In the genomic region with DNA sequence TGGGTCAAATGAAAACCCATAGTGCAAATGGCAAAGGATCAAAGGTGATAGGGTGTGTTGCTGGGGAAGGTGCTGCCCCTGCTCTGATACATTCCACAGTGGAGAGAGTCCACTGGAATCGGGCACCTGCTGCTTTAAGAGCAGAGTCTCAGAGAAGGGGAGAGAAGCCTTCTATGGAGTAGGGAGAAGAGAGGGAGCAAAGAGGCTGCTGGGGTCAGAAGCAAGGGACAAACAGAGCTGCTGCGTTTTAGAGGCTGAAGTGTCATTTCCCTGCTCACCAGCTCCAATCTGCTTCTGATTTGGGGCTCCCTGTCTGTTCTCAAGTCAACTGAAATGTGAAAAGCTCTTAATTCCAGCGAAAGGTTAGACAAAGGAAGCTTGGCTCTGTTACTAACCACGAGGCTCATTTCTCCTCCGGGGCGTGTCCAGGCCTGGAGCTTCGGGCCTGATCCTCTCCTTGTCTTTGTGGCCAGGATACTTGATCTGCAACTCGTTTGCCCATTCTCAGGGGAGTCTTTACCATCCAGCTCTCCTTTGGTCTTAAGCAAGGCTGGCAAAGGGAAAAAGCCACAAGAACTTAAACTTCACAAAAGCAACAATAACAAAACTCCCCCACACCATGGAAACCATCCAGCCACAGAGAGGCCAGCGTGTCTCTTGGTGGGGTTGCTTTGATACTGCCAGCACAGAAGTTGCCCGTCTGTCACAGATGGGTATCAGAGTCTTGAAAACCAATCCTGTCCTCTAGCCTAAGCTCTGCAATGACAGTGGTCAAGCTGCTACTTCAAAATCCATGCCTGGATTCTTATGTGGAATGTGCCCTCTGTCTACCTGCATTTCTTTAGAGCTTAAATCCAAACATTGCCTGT, we compare ENCODE assay signal across 11 cellular contexts.
DNase-seq lines count a peak whose midpoint lies in the region; FAIRE-seq and TF ChIP-seq lines count a peak whose summit lies in the region.
"Had no signal": no experiment of that assay in that cellular context is flagged by ENCODE, and none has a peak within 500 bp of the region (broad histone marks: within the 10 kb centered on the region; RNA-seq: fewer than 3 reads in every experiment).

No MANE protein-coding gene starts in this region.

- H3K9me3 ChIP-seq in ascending aorta (no peaks in the 10 kb centered on the region), hepatocyte (ENCODE audit: low read depth) (no peaks in the 10 kb centered on the region), small intestine (ENCODE audit: control insufficient read depth, low read depth) (no peaks in the 10 kb centered on the region)

- no peaks in the 10 kb centered on the region for H4K20me1 ChIP-seq in hepatocyte (ENCODE audit: insufficient read depth, poor library complexity, severe bottlenecking)

- H3K9me2 ChIP-seq in hepatocyte (replicated peaks; ENCODE audit: insufficient read depth) = no peaks in the 10 kb centered on the region

- peak overlapping the region; percentile 38 for H2AFZ ChIP-seq in hepatocyte

- no peak overlapping the region for H3K4me3 ChIP-seq in ascending aorta
- H3K4me3 ChIP-seq in hepatocyte = no peak overlapping the region
- no peak overlapping the region for H3K4me3 ChIP-seq in small intestine (ENCODE audit: low read depth in 1 of 2, low read length in 2 of 2)

- H3K79me2 ChIP-seq in hepatocyte = no peaks in the 10 kb centered on the region

- H3K36me3 ChIP-seq in ascending aorta = no peaks in the 10 kb centered on the region
- H3K36me3 ChIP-seq in hepatocyte (replicated peaks; ENCODE audit: insufficient read depth, low read depth) = no peaks in the 10 kb centered on the region
- H3K36me3 ChIP-seq in small intestine (ENCODE audit: control insufficient read depth in 2 of 2, insufficient read depth in 2 of 2, low read length in 2 of 2) = no peaks in the 10 kb centered on the region

- peak overlapping the region; percentile 22 for H3K4me2 ChIP-seq in hepatocyte

- FAIRE-seq in small intestine (lab: Jason Lieb, UNC) = no peak
- FAIRE-seq: RCC 7860 had no signal

- H3K27me3 ChIP-seq in ascending aorta (no peaks in the 10 kb centered on the region), hepatocyte (no peaks in the 10 kb centered on the region), small intestine (ENCODE audit: control insufficient read depth in 2 of 2, insufficient read depth in 2 of 2, low read length in 2 of 2) (no peaks in the 10 kb centered on the region)

- H3K4me1 ChIP-seq in ascending aorta (peaks cover 5 to 37% of the 10 kb centered on the region in 2 donors), hepatocyte (ENCODE audit: insufficient read depth) (peaks cover 22% of the 10 kb centered on the region), small intestine (ENCODE audit: control insufficient read depth in 2 of 2, insufficient read depth in 1 of 2, low read depth in 1 of 2, low read length in 1 of 2) (peaks cover 4 to 6% of the 10 kb centered on the region in 2 donors)

- no peak for TF ChIP-seq CTCF in ascending aorta (IDR thresholded peaks at IDR 0.05)
- no peak for TF ChIP-seq CTCF in hepatocyte (IDR thresholded peaks at IDR 0.05; ENCODE audit: poor library complexity)

- intact Hi-C loops in ascending aorta (cut with DNase I) = no loop called here

- 50% methylated on average over 10 of the region's 10 CpGs for WGBS in hepatocyte (ENCODE audit: low lambda C conversion rate, missing lambda C conversion rate)
- 35 to 61% (median 47%) methylated on average over 10 of the region's 10 CpGs for WGBS in small intestine, 3 donors

- H3K27ac ChIP-seq in ascending aorta (peak overlapping the region; percentile 65 to 73), hepatocyte (peak overlapping the region; percentile 69), small intestine (ENCODE audit: low read depth in 1 of 2, low read length in 1 of 2) (no peak overlapping the region)

- DNase-seq in GOT3 (lab: John Stamatoyannopoulos, UW) (peak; percentile 51), ascending aorta (ENCODE audit: low spot score in 2 of 2) (no peak), hepatocyte (ENCODE audit: low spot score) (peak; percentile 14), small intestine (peak; percentile 55), NCI-H1092 (lab: John Stamatoyannopoulos, UW) (no peak), Kasumi-1 (lab: John Stamatoyannopoulos, UW) (no peak), NCI-H510A treated with DMSO at 0.1 percent for 48 hours (lab: John Stamatoyannopoulos, UW) (no peak), NCI-H2029 (lab: John Stamatoyannopoulos, UW) (no peak)
- DNase-seq: activated CD4-positive, alpha-beta T cell treated with anti-CD3 and anti-CD28 coated beads, Interleukin-2, amount 50 U/mL, for 1 hour; KBM-7 had no signal

Comparison
In these comparisons a context has a peak if more than half of its experiments do, and no peak if none do; other contexts are left out.
1. DNase-seq: peak in GOT3 (single experiment), hepatocyte (single experiment) and small intestine (single experiment); none in ascending aorta (0 of 2), NCI-H1092 (single experiment), Kasumi-1 (0 of 2), NCI-H510A treated with DMSO at 0.1 percent for 48 hours (single experiment) and NCI-H2029 (single experiment).
2. H3K27ac ChIP-seq: peak in ascending aorta (2 of 2) and hepatocyte (single experiment); none in small intestine (0 of 2).